ENCODE assay signal across 12 cellular contexts in the genomic region with DNA sequence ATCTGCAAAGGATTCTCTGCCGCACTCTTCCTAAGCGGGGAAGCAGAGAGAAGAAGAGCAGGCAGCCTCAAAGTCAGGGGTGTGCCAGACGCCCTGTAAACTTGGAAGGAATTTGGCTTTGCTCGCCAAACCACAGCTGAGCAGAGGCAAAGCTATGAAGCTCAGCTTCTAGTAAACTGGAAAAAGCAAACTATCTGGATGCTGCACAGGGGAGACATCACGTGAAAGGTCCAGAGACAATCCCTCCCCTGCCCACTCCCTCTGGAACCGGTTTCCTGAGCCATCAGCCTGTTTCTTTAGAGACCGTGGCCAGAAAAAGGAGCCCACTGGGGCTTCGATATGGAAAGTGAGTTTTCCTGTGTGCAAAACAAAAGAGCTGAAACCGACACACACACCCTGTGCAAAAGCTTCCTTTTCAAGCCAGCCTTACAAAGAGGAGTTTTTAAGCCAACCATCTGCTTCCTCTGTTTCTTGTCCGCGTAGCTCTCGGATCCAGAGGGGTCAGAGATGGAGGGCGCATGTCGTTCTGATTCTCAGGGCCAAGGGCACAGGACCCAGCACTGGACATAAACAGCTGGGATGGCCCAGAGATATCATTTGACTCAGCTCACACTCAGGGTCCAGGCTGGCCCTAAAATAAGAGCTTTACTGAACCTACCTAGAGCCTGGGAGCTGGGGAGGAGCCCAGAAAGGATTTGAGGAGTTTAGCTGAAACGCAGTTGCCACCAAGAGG. TPM values are rescaled to one million over a fixed set of nuclear protein-coding genes. Genes with fewer than 3 reads are reported as not detected.
DNase-seq lines count a peak whose midpoint lies in the region; ATAC-seq and TF ChIP-seq lines count a peak whose summit lies in the region.
"Had no signal": no experiment of that assay in that cellular context is flagged by ENCODE, and none has a peak within 500 bp of the region (broad histone marks: within the 10 kb centered on the region; RNA-seq: fewer than 3 reads in every experiment).

No MANE protein-coding gene starts in this region.

- no peaks in the 10 kb centered on the region for H4K20me1 ChIP-seq in mammary epithelial cell (ENCODE audit: insufficient read depth, low read length)

- H3K27me3 ChIP-seq in mammary epithelial cell (ENCODE audit: insufficient read depth, low read length), result no peaks in the 10 kb centered on the region
- H3K27me3 ChIP-seq in skeletal muscle tissue (ENCODE audit: control insufficient read depth in 3 of 3, insufficient read depth in 3 of 3, low read length in 3 of 3), result no peaks in the 10 kb centered on the region
- H3K27me3 ChIP-seq: neural progenitor cell had no signal

- TF ChIP-seq CTCF in mammary epithelial cell (conservative IDR thresholded peaks at IDR 0.05 in 1 of 2, IDR thresholded peaks at IDR 0.05 in 1 of 2; ENCODE audit: extremely low read depth in 1 of 2, insufficient read depth in 1 of 2, low read depth in 1 of 2, low read length in 2 of 2), result no peak

- H3K36me3 ChIP-seq in mammary epithelial cell (ENCODE audit: insufficient read depth, low read length), result no peaks in the 10 kb centered on the region
- no peaks in the 10 kb centered on the region for H3K36me3 ChIP-seq in skeletal muscle tissue (ENCODE audit: control insufficient read depth in 3 of 3, insufficient read depth in 3 of 3, low read length in 3 of 3)
- H3K36me3 ChIP-seq: neural progenitor cell had no signal

- intact Hi-C loops in mammary epithelial cell (cut with micrococcal nuclease), result no loop called here

- in situ Hi-C loops in mammary epithelial cell (cut with MboI; ENCODE audit: low sequenced_read_pairs in 2 of 2), result no loop called here

- DNase-seq in GM04503 (ENCODE audit: low read depth) (peak; percentile 61), mammary epithelial cell (peak; percentile 14), hepatic stellate cell (ENCODE audit: low spot score) (peak; percentile 74), mesenteric fat pad (ENCODE audit: low spot score) (no peak), iPS-NIHi11 (ENCODE audit: low spot score) (no peak)
- DNase-seq: foreskin melanocyte, NCI-H526 treated with DMSO at 0.1 percent for 48 hours, T-helper 9 cell had no signal

- no TSS peak for BruUV-seq in mammary epithelial cell (replicated peaks; lab: Mats Ljungman, UMichigan)

- H3K9ac ChIP-seq in mammary epithelial cell (ENCODE audit: insufficient read depth, low read length) (no peak overlapping the region), skeletal muscle tissue (ENCODE audit: low read depth in 1 of 3, low read length in 3 of 3) (peak overlapping the region in 1 of 3 donors; percentile 28)
- H3K9ac ChIP-seq: neural progenitor cell had no signal

- CTCF ChIA-PET in mammary epithelial cell (lab: Charles Lee; ENCODE audit: low non-redundant PET), result no interaction called here

- H3K27ac ChIP-seq in mammary epithelial cell (ENCODE audit: insufficient read depth, low read depth, low read length), result no peak overlapping the region
- H3K27ac ChIP-seq in skeletal muscle tissue (ENCODE audit: low read depth, low read length), result peak overlapping the region; percentile 52
- H3K27ac ChIP-seq: neural progenitor cell had no signal

- H2AFZ ChIP-seq in mammary epithelial cell (ENCODE audit: low read depth, low read length), result no peak overlapping the region
- H2AFZ ChIP-seq: neural progenitor cell had no signal

- ATAC-seq in HG03108 (IDR thresholded peaks at IDR 0.05; ENCODE audit: unreplicated experiment) (no peak), HG02623 (IDR thresholded peaks at IDR 0.05; ENCODE audit: unreplicated experiment) (no peak)

- dilution Hi-C loops in mammary epithelial cell (cut with HindIII; ENCODE audit: low sequenced_read_pairs), result loop anchor here (5.0 kb wide), 5 partner anchors 61 to 361 kb away; no protein-coding TSS in a partner anchor

- H3K9me3 ChIP-seq in mammary epithelial cell (replicated peaks; ENCODE audit: insufficient read depth, low read length) (no peaks in the 10 kb centered on the region), skeletal muscle tissue (ENCODE audit: control insufficient read depth in 3 of 3, low read length in 3 of 3) (no peaks in the 10 kb centered on the region)

- H3K79me2 ChIP-seq in mammary epithelial cell (ENCODE audit: insufficient read depth, low read length), result no peaks in the 10 kb centered on the region

- WGBS in mammary epithelial cell (ENCODE audit: low coverage, missing lambda C conversion rate), result 39% methylated on average over 15 of the region's 15 CpGs

- H3K4me2 ChIP-seq in mammary epithelial cell (ENCODE audit: insufficient read depth, low read depth, low read length), result no peak overlapping the region
- H3K4me2 ChIP-seq: neural progenitor cell had no signal

- no peaks in the 10 kb centered on the region for H3K4me1 ChIP-seq in mammary epithelial cell (ENCODE audit: insufficient read depth, low read length)
- peaks cover 24 to 38% (median 37%) of the 10 kb centered on the region in 3 donors for H3K4me1 ChIP-seq in skeletal muscle tissue (ENCODE audit: control insufficient read depth in 3 of 3, insufficient read depth in 3 of 3, low read length in 3 of 3)
- H3K4me1 ChIP-seq: neural progenitor cell had no signal

- H3K4me3 ChIP-seq in mammary epithelial cell (replicated peaks in 1 of 3; ENCODE audit: insufficient read depth in 1 of 3, low read depth in 2 of 3, low read length in 3 of 3) (no peak overlapping the region), skeletal muscle tissue (ENCODE audit: low read length in 3 of 3) (peak overlapping the region in 2 of 3 donors; percentile 2 to 24)
- H3K4me3 ChIP-seq: neural progenitor cell had no signal

RNA-seq across cellular contexts. Expression of a gene that starts 58.2 kb away (rescaled TPM):
- total RNA-seq in mammary epithelial cell (10 to 100 TPM; 27.8 to 34.0 TPM), skeletal muscle tissue (13.0 TPM), mesenteric fat pad (20.4 TPM)
- polyA plus RNA-seq in mammary epithelial cell, result 52.4 TPM
- 64.4 TPM for polyA minus RNA-seq in mammary epithelial cell

RNA-seq across cellular contexts. Expression of a gene that starts 58.8 kb away (rescaled TPM):
- 10 to 100 TPM; 24.3 to 34.5 TPM for total RNA-seq in mammary epithelial cell
- polyA plus RNA-seq in mammary epithelial cell, result 31.9 TPM
- 39.9 TPM for polyA minus RNA-seq in mammary epithelial cell
- 19.3 TPM for total RNA-seq in skeletal muscle tissue
- total RNA-seq in mesenteric fat pad, result 11.7 TPM

Comparison
In these comparisons a context has a peak if more than half of its experiments do, and no peak if none do; other contexts are left out.
1. DNase-seq: peak in GM04503 (single experiment), mammary epithelial cell (single experiment) and hepatic stellate cell (single experiment); none in mesenteric fat pad (single experiment) and iPS-NIHi11 (single experiment).
2. H3K4me3 ChIP-seq: peak in skeletal muscle tissue (2 of 3); none in mammary epithelial cell (0 of 3).